Comparison of ENCODE assay signal across 9 cellular contexts in genomic region chr16:53090271-53090590, GRCh38. TPM values are rescaled to one million over a fixed set of nuclear protein-coding genes. Genes with fewer than 3 reads are reported as not detected.
DNase-seq lines count a peak whose midpoint lies in the region; TF ChIP-seq lines count a peak whose summit lies in the region.
"Had no signal": no experiment of that assay in that cellular context is flagged by ENCODE, and none has a peak within 500 bp of the region (broad histone marks: within the 10 kb centered on the region; RNA-seq: fewer than 3 reads in every experiment).

No MANE protein-coding gene starts in this region.

- H3K9ac ChIP-seq in OCI-LY1 (ENCODE audit: low read length), result peak overlapping the region; percentile 38; the same call in 1 of the 2 replicates

- H3K79me2 ChIP-seq in OCI-LY1 (ENCODE audit: insufficient read depth, low read length), result no peaks in the 10 kb centered on the region

- POLR2A ChIA-PET in AG04450 (lab: Yijun Ruan, JAX), result interaction anchor here (0.6 to 2.5 kb wide), 5 partner anchors 9 to 117 kb away, joined by 3 to 22 read pairs (median 4); no protein-coding TSS in a partner anchor

- TF ChIP-seq EP300 in esophagus muscularis mucosa (IDR thresholded peaks at IDR 0.05), result no peak

- H3K27me3 ChIP-seq in AG04450 (ENCODE audit: control insufficient read depth, insufficient read depth, low read length) (no peaks in the 10 kb centered on the region), OCI-LY1 (ENCODE audit: insufficient read depth, low read length) (no peaks in the 10 kb centered on the region), esophagus muscularis mucosa (no peaks in the 10 kb centered on the region)

- no peaks in the 10 kb centered on the region for H3K27me3 Mint-ChIP-seq in osteocyte (ENCODE audit: unreplicated experiment)
- H3K27me3 Mint-ChIP-seq: activated CD4-positive, alpha-beta T cell treated with anti-CD3 and anti-CD28 coated beads, Interleukin-2, amount 10 ng/mL, durations not matched to agents 7 days and 5 days had no signal

- peaks cover 3% of the 10 kb centered on the region for H3K36me3 Mint-ChIP-seq in osteocyte (ENCODE audit: unreplicated experiment)

- WGBS in esophagus muscularis mucosa, result 21% methylated on average over 5 of the region's 5 CpGs

- H3K4me2 ChIP-seq in OCI-LY1 (ENCODE audit: low read length), result peak overlapping the region; percentile 53; the same call in 1 of the 2 replicates

- H3F3A ChIP-seq in OCI-LY1 (ENCODE audit: insufficient read depth, low read length), result no peaks in the 10 kb centered on the region

- H3K9me2 ChIP-seq in OCI-LY1 (ENCODE audit: low read depth, low read length), result no peaks in the 10 kb centered on the region

- H3K4me3 ChIP-seq in AG04450 (ENCODE audit: low read depth, low read length) (peak overlapping the region; percentile 29), OCI-LY1 (ENCODE audit: low read depth, low read length, poor library complexity, severe bottlenecking) (no peak overlapping the region), esophagus muscularis mucosa (peak overlapping the region; percentile 29 to 40 (median 30))

- TF ChIP-seq CTCF in AG04450 (IDR thresholded peaks at IDR 0.05; ENCODE audit: low read depth, low read length) (no peak), OCI-LY1 (IDR thresholded peaks at IDR 0.05; ENCODE audit: low read length) (no peak), esophagus muscularis mucosa (IDR thresholded peaks at IDR 0.05) (no peak), osteocyte (IDR thresholded peaks at IDR 0.05) (no peak)

- no peaks in the 10 kb centered on the region for H4K20me1 ChIP-seq in OCI-LY1 (ENCODE audit: insufficient read depth, low read length)

- H3K27ac Mint-ChIP-seq in osteocyte (ENCODE audit: unreplicated experiment), result peak overlapping the region; percentile 98

- peak overlapping the region; percentile 32 for H3K4me3 Mint-ChIP-seq in osteocyte (ENCODE audit: unreplicated experiment)
- H3K4me3 Mint-ChIP-seq: activated CD4-positive, alpha-beta T cell treated with anti-CD3 and anti-CD28 coated beads, Interleukin-2, amount 10 ng/mL, durations not matched to agents 7 days and 5 days had no signal

- no peaks in the 10 kb centered on the region for H3K9me3 Mint-ChIP-seq in osteocyte (ENCODE audit: unreplicated experiment)
- H3K9me3 Mint-ChIP-seq: activated CD4-positive, alpha-beta T cell treated with anti-CD3 and anti-CD28 coated beads, Interleukin-2, amount 10 ng/mL, durations not matched to agents 7 days and 5 days had no signal

- peaks cover 47% of the 10 kb centered on the region for H3K4me1 ChIP-seq in OCI-LY1 (ENCODE audit: insufficient read depth, low read length, severe bottlenecking)
- H3K4me1 ChIP-seq in esophagus muscularis mucosa, result peaks cover 73 to 86% (median 84%) of the 10 kb centered on the region in 4 donors

- peaks cover 82% of the 10 kb centered on the region for H3K4me1 Mint-ChIP-seq in osteocyte (ENCODE audit: unreplicated experiment)

- no peaks in the 10 kb centered on the region for H3K9me3 ChIP-seq in AG04450 (ENCODE audit: control insufficient read depth, insufficient read depth, low read length)
- no peaks in the 10 kb centered on the region for H3K9me3 ChIP-seq in OCI-LY1 (ENCODE audit: low read length)
- no peaks in the 10 kb centered on the region for H3K9me3 ChIP-seq in esophagus muscularis mucosa

- H3K36me3 ChIP-seq in OCI-LY1 (ENCODE audit: insufficient read depth, low read length) (no peaks in the 10 kb centered on the region; the same call in 1 of the 2 replicates), esophagus muscularis mucosa (no peaks in the 10 kb centered on the region)

- intact Hi-C loops in esophagus muscularis mucosa (cut with DNase I), result loop anchor here (5.0 kb wide), 1 partner anchor 33 kb away; no protein-coding TSS in a partner anchor

- CTCF ChIA-PET in AG04450 (lab: Charles Lee), result interaction anchor here (3.2 kb wide), 1 partner anchor 35 kb away, joined by 10 read pairs; the partner anchor contains the start of gene CHD9

- DNase-seq in AG04450 (ENCODE audit: low read depth, low spot score) (no peak), esophagus muscularis mucosa (ENCODE audit: extremely low spot score) (no peak), osteocyte (ENCODE audit: extremely low spot score, unreplicated experiment) (no peak), glomerular visceral epithelial cell (ENCODE audit: extremely low spot score) (no peak), D341Med (ENCODE audit: low spot score) (no peak), mesenteric fat pad (ENCODE audit: low spot score) (no peak), medulla oblongata (ENCODE audit: extremely low spot score) (no peak)
- DNase-seq: activated CD4-positive, alpha-beta T cell treated with anti-CD3 and anti-CD28 coated beads, Interleukin-2, amount 10 ng/mL, durations not matched to agents 7 days and 5 days had no signal

- TF ChIP-seq POLR2A in esophagus muscularis mucosa (IDR thresholded peaks at IDR 0.05; ENCODE audit: low read depth), result no peak

- peak overlapping the region; percentile 95 for H3K27ac ChIP-seq in AG04450 (ENCODE audit: low read depth, low read length)
- H3K27ac ChIP-seq in OCI-LY1 (ENCODE audit: low read depth, low read length, poor library complexity, severe bottlenecking), result peak overlapping the region; percentile 61
- H3K27ac ChIP-seq in esophagus muscularis mucosa (replicated peaks in 1 of 4), result peak overlapping the region; percentile 81 to 90 (median 86)

- H2AFZ ChIP-seq in OCI-LY1 (ENCODE audit: low read length), result no peak overlapping the region

RNA-seq across cellular contexts. Expression of gene CHD9, which starts 35.4 kb away (rescaled TPM):
- 27.9 and 42.6 TPM in 2 replicates for polyA plus RNA-seq in AG04450 (2011; rRNA removed)
- 55.4 and 114 TPM in 2 replicates for polyA minus RNA-seq in AG04450 (2011; rRNA and poly(A)+ RNA removed)
- total RNA-seq in esophagus muscularis mucosa, result 10 to 100 TPM; 45.2 to 64.0 (median 49.5) TPM
- total RNA-seq in osteocyte, result 98.9 and 99.0 TPM in 2 replicates
- total RNA-seq in mesenteric fat pad, result 100 TPM

RNA-seq across cellular contexts. Expression of gene CHD9NB, which starts 37.5 kb away (rescaled TPM):
- 1.2 and 1.4 TPM in 2 replicates for polyA plus RNA-seq in AG04450 (2011; rRNA removed)
- 2.5 and 3.6 TPM in 2 replicates for polyA minus RNA-seq in AG04450 (2011; rRNA and poly(A)+ RNA removed)
- total RNA-seq in esophagus muscularis mucosa (1 to 10 TPM in 1 of 4 donors, under 1 TPM in 3; 0.19 to 1.2 (median 0.42) TPM), osteocyte (3.4 and 4.8 TPM in 2 replicates), mesenteric fat pad (0.48 TPM)
